In the genomic region with DNA sequence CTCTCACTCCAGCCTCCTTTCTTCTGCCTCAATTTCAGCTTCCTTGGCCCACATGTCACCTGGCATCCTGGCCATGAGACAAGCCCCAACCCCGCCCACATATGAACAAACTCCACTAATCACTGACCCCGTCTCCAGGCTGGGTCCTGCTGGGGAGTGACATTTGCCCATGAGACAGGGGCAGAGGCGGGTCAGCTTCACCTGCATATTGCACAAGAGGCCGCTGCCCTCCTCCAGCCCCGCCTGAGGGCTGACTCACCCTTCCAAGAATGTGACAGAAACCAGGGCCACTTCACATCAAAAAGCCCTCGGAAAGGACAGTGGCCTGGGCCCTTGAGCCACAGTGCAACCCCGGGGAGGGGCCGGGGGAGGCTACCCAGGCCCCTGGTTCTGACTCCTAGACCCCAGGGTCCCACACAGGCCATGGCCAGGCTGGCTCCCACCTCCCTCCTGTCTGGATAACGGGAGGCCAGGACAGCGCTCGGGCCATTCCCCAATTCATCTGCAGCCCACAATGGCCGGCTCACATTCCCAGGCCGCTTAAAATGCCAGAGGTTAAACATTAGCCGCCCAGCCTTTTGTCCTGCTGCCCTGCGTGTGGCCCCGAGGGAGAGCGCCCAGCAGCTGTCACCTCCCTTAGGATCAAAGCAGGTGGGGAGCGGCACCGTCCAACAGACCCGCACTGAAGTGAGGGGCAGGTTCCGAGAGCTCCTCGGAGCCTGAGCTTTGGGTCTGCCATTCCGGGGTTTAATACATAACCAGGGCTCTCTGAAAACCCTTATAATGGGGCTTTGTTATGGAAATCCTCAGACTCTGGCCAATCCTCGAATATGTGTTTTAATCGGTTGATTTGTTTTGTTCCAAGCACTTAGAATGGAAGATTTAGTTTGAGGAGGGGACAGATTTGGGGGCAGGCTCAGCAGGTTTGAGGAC, we compare ENCODE assay signal across 10 cellular contexts. TPM values are rescaled to one million over a fixed set of nuclear protein-coding genes. Genes with fewer than 3 reads are reported as not detected.
DNase-seq lines count a peak whose midpoint lies in the region; ATAC-seq and TF ChIP-seq lines count a peak whose summit lies in the region.
"Had no signal": no experiment of that assay in that cellular context is flagged by ENCODE, and none has a peak within 500 bp of the region (broad histone marks: within the 10 kb centered on the region; RNA-seq: fewer than 3 reads in every experiment).

No MANE protein-coding gene starts in this region.

- no peak overlapping the region for H2AK5ac ChIP-seq in mesendoderm (ENCODE audit: low read length)

- POLR2A ChIA-PET in activated CD8-positive, alpha-beta T cell treated with anti-CD3 and anti-CD28 coated beads for 36 hours (lab: Charles Lee) = no interaction called here

- peaks cover 32% of the 10 kb centered on the region for H3K4me1 ChIP-seq in HUES64 (ENCODE audit: insufficient read depth, low read length)
- H3K4me1 ChIP-seq in duodenal mucosa (ENCODE audit: control insufficient read depth in 1 of 2, insufficient read depth in 2 of 2, low read length in 2 of 2) = peaks cover 44 to 51% of the 10 kb centered on the region in 2 donors
- H3K4me1 ChIP-seq in mesendoderm (ENCODE audit: control insufficient read depth, low read depth, low read length) = peaks cover 2% of the 10 kb centered on the region
- H3K4me1 ChIP-seq: gastrocnemius medialis had no signal

- H3K56ac ChIP-seq in mesendoderm (ENCODE audit: low read length) = peak overlapping the region; percentile 71

- H3K23ac ChIP-seq in mesendoderm (ENCODE audit: low read length) = peak overlapping the region; percentile 85

- no peak overlapping the region for H3K4me2 ChIP-seq in mesendoderm (ENCODE audit: low read length)

- DNase-seq in AG08395 (ENCODE audit: low spot score) = peak; percentile 42
- DNase-seq in mesendoderm = peak; percentile 92
- no peak for DNase-seq in activated CD8-positive, alpha-beta T cell treated with anti-CD3 and anti-CD28 coated beads for 36 hours
- no peak for DNase-seq in NOMO-1 treated with DMSO at 0.1 percent for 48 hours (lab: John Stamatoyannopoulos, UW; ENCODE audit: unreplicated experiment)
- no peak for DNase-seq in T1000 (lab: John Stamatoyannopoulos, UW)
- DNase-seq: C1 segment of cervical spinal cord had no signal

- H3K9ac ChIP-seq in HUES64 (ENCODE audit: low read depth, low read length) (peak overlapping the region; percentile 41; the same call in 1 of the 2 replicates), duodenal mucosa (ENCODE audit: low read depth in 1 of 2, low read length in 2 of 2) (no peak overlapping the region), mesendoderm (ENCODE audit: low read length) (no peak overlapping the region)

- peaks cover 10% of the 10 kb centered on the region for H3K9me3 Mint-ChIP-seq in activated CD8-positive, alpha-beta T cell treated with anti-CD3 and anti-CD28 coated beads for 36 hours

- H3K9me3 ChIP-seq in HUES64 (ENCODE audit: insufficient read depth, low read depth, low read length) (no peaks in the 10 kb centered on the region; the same call in 1 of the 2 replicates), duodenal mucosa (ENCODE audit: control insufficient read depth in 1 of 2, low read length in 2 of 2) (peaks cover 0 to 4% of the 10 kb centered on the region in 2 donors)
- H3K9me3 ChIP-seq: gastrocnemius medialis had no signal

- H2BK5ac ChIP-seq in mesendoderm (ENCODE audit: low read length) = no peak overlapping the region

- H3K27ac ChIP-seq in HUES64 (ENCODE audit: low read depth, low read length) = peak overlapping the region; percentile 90
- H3K27ac ChIP-seq in duodenal mucosa (ENCODE audit: low read depth, low read length) = peak overlapping the region; percentile 42
- peak overlapping the region; percentile 42 for H3K27ac ChIP-seq in mesendoderm (ENCODE audit: low read depth, low read length)

- H3K27me3 ChIP-seq in HUES64 (ENCODE audit: insufficient read depth, low read length) (no peaks in the 10 kb centered on the region), duodenal mucosa (ENCODE audit: control insufficient read depth in 1 of 2, insufficient read depth in 2 of 2, low read length in 2 of 2) (no peaks in the 10 kb centered on the region), mesendoderm (ENCODE audit: insufficient read depth, low read length, poor library complexity) (no peaks in the 10 kb centered on the region)
- H3K27me3 ChIP-seq: gastrocnemius medialis had no signal

- H3K18ac ChIP-seq in mesendoderm (ENCODE audit: low read length) = peak overlapping the region; percentile 40

- ATAC-seq in activated CD8-positive, alpha-beta T cell treated with anti-CD3 and anti-CD28 coated beads for 36 hours = no peak
- ATAC-seq in HG02870 (IDR thresholded peaks at IDR 0.05; ENCODE audit: unreplicated experiment) = no peak

- no peak overlapping the region for H4K8ac ChIP-seq in mesendoderm (ENCODE audit: low read depth, low read length)

- no peak overlapping the region for H3K4me3 Mint-ChIP-seq in activated CD8-positive, alpha-beta T cell treated with anti-CD3 and anti-CD28 coated beads for 36 hours

- CTCF ChIA-PET in activated CD8-positive, alpha-beta T cell treated with anti-CD3 and anti-CD28 coated beads for 36 hours (lab: Charles Lee) = no interaction called here

- no peak overlapping the region for H2BK120ac ChIP-seq in mesendoderm (ENCODE audit: low read depth, low read length)

- peaks cover 3% of the 10 kb centered on the region for H3K27me3 Mint-ChIP-seq in activated CD8-positive, alpha-beta T cell treated with anti-CD3 and anti-CD28 coated beads for 36 hours

- H3K79me1 ChIP-seq in mesendoderm (ENCODE audit: low read length) = no peaks in the 10 kb centered on the region

- TF ChIP-seq CTCF in activated CD8-positive, alpha-beta T cell treated with anti-CD3 and anti-CD28 coated beads for 36 hours (IDR thresholded peaks at IDR 0.05) = no peak

- no peak overlapping the region for H3K27ac Mint-ChIP-seq in activated CD8-positive, alpha-beta T cell treated with anti-CD3 and anti-CD28 coated beads for 36 hours

- no peak overlapping the region for H4K5ac ChIP-seq in mesendoderm (ENCODE audit: low read length)

- peaks cover 3% of the 10 kb centered on the region for H3K36me3 Mint-ChIP-seq in activated CD8-positive, alpha-beta T cell treated with anti-CD3 and anti-CD28 coated beads for 36 hours (ENCODE audit: low read depth)

- H3K4me3 ChIP-seq in HUES64 (ENCODE audit: low read length) (peak overlapping the region; percentile 7; the same call in 1 of the 2 replicates), duodenal mucosa (ENCODE audit: low read depth in 1 of 2, low read length in 2 of 2) (no peak overlapping the region), mesendoderm (ENCODE audit: low read length) (no peak overlapping the region)
- H3K4me3 ChIP-seq: gastrocnemius medialis had no signal

- WGBS in HUES64 = 14% methylated on average over 25 of the region's 25 CpGs
- WGBS in mesendoderm (ENCODE audit: extremely low coverage, insufficient coverage, low lambda C conversion rate) = no CpG with 5 or more reads among the region's 25 CpGs

- H3K79me2 ChIP-seq in mesendoderm (ENCODE audit: control insufficient read depth, insufficient read depth, low read length) = no peaks in the 10 kb centered on the region

- H3K36me3 ChIP-seq in HUES64 (ENCODE audit: insufficient read depth, low read length) = peaks cover 6% of the 10 kb centered on the region; the same call in 1 of the 2 replicates
- no peaks in the 10 kb centered on the region for H3K36me3 ChIP-seq in duodenal mucosa (ENCODE audit: control insufficient read depth in 1 of 2, insufficient read depth in 2 of 2, low read length in 2 of 2)
- no peaks in the 10 kb centered on the region for H3K36me3 ChIP-seq in mesendoderm (ENCODE audit: control insufficient read depth, insufficient read depth, low read length)
- H3K36me3 ChIP-seq: gastrocnemius medialis had no signal

- intact Hi-C loops in activated CD8-positive, alpha-beta T cell treated with anti-CD3 and anti-CD28 coated beads for 36 hours (cut with micrococcal nuclease) = no loop called here

- peaks cover 16% of the 10 kb centered on the region for H3K4me1 Mint-ChIP-seq in activated CD8-positive, alpha-beta T cell treated with anti-CD3 and anti-CD28 coated beads for 36 hours (ENCODE audit: low read depth)

- H2BK15ac ChIP-seq in mesendoderm (replicated peaks; ENCODE audit: low read depth) = no peak overlapping the region

- H3K4ac ChIP-seq in mesendoderm (ENCODE audit: low read depth, low read length) = no peak overlapping the region

RNA-seq across cellular contexts. Expression of gene TRMU, which starts 42.3 kb away (rescaled TPM):
- 44.1 TPM for polyA plus RNA-seq in HUES64 (2013, experiment 1 of 2)
- 34.3 TPM for polyA plus RNA-seq in HUES64 (2013, experiment 2 of 2)
- 53.2 TPM for polyA plus RNA-seq in mesendoderm (2013, experiment 1 of 2)
- 50.3 TPM for polyA plus RNA-seq in mesendoderm (2013, experiment 2 of 2)
- 10 to 100 TPM; 87.2 to 98.1 TPM for total RNA-seq in activated CD8-positive, alpha-beta T cell treated with anti-CD3 and anti-CD28 coated beads for 36 hours

Comparison
In these comparisons a context has a peak if more than half of its experiments do, and no peak if none do; other contexts are left out.
1. DNase-seq: peak in AG08395 (single experiment) and mesendoderm (single experiment); none in activated CD8-positive, alpha-beta T cell treated with anti-CD3 and anti-CD28 coated beads for 36 hours (single experiment), NOMO-1 treated with DMSO at 0.1 percent for 48 hours (single experiment) and T1000 (single experiment).
2. Peak in every context shown above with its lines, with median percentiles within 50 percentile points of each other: H3K27ac ChIP-seq.